In the genomic region with DNA sequence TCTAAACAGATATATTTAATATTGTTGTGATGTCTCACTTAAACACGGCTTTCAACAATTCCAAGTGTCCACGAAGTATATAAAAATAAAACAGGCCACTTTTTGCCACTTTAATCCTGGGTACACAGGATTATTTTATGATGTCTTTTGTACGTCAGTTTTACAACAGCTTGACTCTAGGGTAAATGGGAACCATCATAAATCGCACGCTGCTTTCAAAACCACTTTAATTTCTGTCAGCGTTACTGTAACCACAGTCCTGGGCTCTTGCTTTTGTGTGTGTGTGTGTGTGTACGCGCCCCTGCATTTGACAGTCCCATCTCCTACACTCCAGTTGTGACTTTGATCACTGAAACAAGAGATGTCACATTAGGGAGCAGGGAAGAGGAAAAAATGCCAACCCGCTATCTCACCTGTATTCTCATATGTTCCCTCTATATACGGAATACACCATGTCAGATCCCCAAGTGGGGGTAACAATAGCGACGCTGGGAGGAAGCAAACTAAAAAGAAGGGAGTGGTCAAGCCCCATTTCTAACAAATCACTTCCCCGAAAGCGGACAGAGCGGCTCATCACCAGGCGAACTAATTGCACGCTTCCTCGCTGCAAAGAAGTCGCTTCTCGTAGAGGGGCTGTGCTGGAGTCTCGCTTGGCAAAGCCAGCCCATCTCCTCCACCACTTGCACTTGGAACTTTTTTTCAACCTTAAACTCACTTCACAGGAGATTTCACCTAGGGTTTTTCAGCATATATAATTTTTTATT, we compare ENCODE assay signal across 8 cellular contexts. TPM values are rescaled to one million over a fixed set of nuclear protein-coding genes. Genes with fewer than 3 reads are reported as not detected.
DNase-seq lines count a peak whose midpoint lies in the region; ATAC-seq and TF ChIP-seq lines count a peak whose summit lies in the region.

No MANE protein-coding gene starts in this region.

- TF ChIP-seq CTCF in left ventricle myocardium inferior (IDR thresholded peaks at IDR 0.05; ENCODE audit: borderline replicate concordance) (no peak), progenitor cell of endocrine pancreas (IDR thresholded peaks at IDR 0.05; ENCODE audit: unreplicated experiment) (no peak)
- no peak for TF ChIP-seq CTCF in CD8-positive, alpha-beta T cell (IDR thresholded peaks at IDR 0.05)

- H3K4me3 ChIP-seq in NT2/D1 (ENCODE audit: insufficient read length, low read depth) (peak overlapping the region; percentile 70), left ventricle myocardium inferior (peak overlapping the region; percentile 73)
- H3K4me3 ChIP-seq in CD8-positive, alpha-beta T cell (ENCODE audit: low read depth, low read length): no peak overlapping the region

- peaks cover 7% of the 10 kb centered on the region for H3K4me1 Mint-ChIP-seq in progenitor cell of endocrine pancreas (ENCODE audit: low read depth)
- H3K4me1 Mint-ChIP-seq in CD8-positive, alpha-beta T cell (ENCODE audit: low read depth): peaks cover 2% of the 10 kb centered on the region

- peak overlapping the region; percentile 90 for H3K4me3 Mint-ChIP-seq in progenitor cell of endocrine pancreas (ENCODE audit: low read depth)
- H3K4me3 Mint-ChIP-seq in CD8-positive, alpha-beta T cell: no peak overlapping the region

- intact Hi-C loops in left ventricle myocardium inferior (cut with micrococcal nuclease): no loop called here
- intact Hi-C loops in CD8-positive, alpha-beta T cell (cut with DNase I, micrococcal nuclease): no loop called here

- DNase-seq in NT2/D1 (ENCODE audit: low read depth, low spot score) (no peak), left ventricle myocardium inferior (no peak), progenitor cell of endocrine pancreas (ENCODE audit: low spot score, unreplicated experiment) (no peak), NCI-H774 (lab: John Stamatoyannopoulos, UW) (no peak), HUDEP-2 (lab: John Stamatoyannopoulos, UW; ENCODE audit: unreplicated experiment in 76 of 76) (no peak), middle frontal gyrus (ENCODE audit: extremely low spot score, low spot score) (no peak)
- no peak for DNase-seq in CD8-positive, alpha-beta T cell

- H3K27me3 ChIP-seq in NT2/D1 (ENCODE audit: insufficient read depth, insufficient read length) (peaks cover 20% of the 10 kb centered on the region), left ventricle myocardium inferior (ENCODE audit: low read depth) (peaks cover 97% of the 10 kb centered on the region)
- H3K27me3 ChIP-seq in CD8-positive, alpha-beta T cell (ENCODE audit: insufficient read depth, low read length): no peaks in the 10 kb centered on the region

- H3K9me3 Mint-ChIP-seq in progenitor cell of endocrine pancreas (ENCODE audit: low read depth): no peaks in the 10 kb centered on the region
- no peaks in the 10 kb centered on the region for H3K9me3 Mint-ChIP-seq in CD8-positive, alpha-beta T cell

- peaks cover 25% of the 10 kb centered on the region; the same call in 1 of the 2 replicates for H3K4me1 ChIP-seq in ES-I3 (ENCODE audit: insufficient read depth, low read length)
- H3K4me1 ChIP-seq in NT2/D1 (ENCODE audit: insufficient read depth, insufficient read length): peaks cover 7% of the 10 kb centered on the region
- peaks cover 30% of the 10 kb centered on the region for H3K4me1 ChIP-seq in left ventricle myocardium inferior
- H3K4me1 ChIP-seq in CD8-positive, alpha-beta T cell (ENCODE audit: insufficient read depth, low read length): no peaks in the 10 kb centered on the region

- H3K36me3 Mint-ChIP-seq in progenitor cell of endocrine pancreas (ENCODE audit: insufficient read depth): no peaks in the 10 kb centered on the region
- no peaks in the 10 kb centered on the region for H3K36me3 Mint-ChIP-seq in CD8-positive, alpha-beta T cell

- no peak for ATAC-seq in CD8-positive, alpha-beta T cell

- H3K27ac ChIP-seq in left ventricle myocardium inferior (replicated peaks): peak overlapping the region; percentile 71
- H3K27ac ChIP-seq in CD8-positive, alpha-beta T cell (ENCODE audit: low read depth, low read length): no peak overlapping the region

- peak overlapping the region; percentile 59 for H3K9ac ChIP-seq in ES-I3 (ENCODE audit: low read depth, low read length)
- peak overlapping the region; percentile 84 for H3K9ac ChIP-seq in NT2/D1 (ENCODE audit: insufficient read length, low read depth)

- no peak overlapping the region for H3K27ac Mint-ChIP-seq in progenitor cell of endocrine pancreas
- no peak overlapping the region for H3K27ac Mint-ChIP-seq in CD8-positive, alpha-beta T cell

- H3K27me3 Mint-ChIP-seq in progenitor cell of endocrine pancreas: peaks cover 75% of the 10 kb centered on the region
- peaks cover 41% of the 10 kb centered on the region for H3K27me3 Mint-ChIP-seq in CD8-positive, alpha-beta T cell (ENCODE audit: low read depth)

- POLR2A ChIA-PET in CD8-positive, alpha-beta T cell (lab: Charles Lee): no interaction called here

- CTCF ChIA-PET in CD8-positive, alpha-beta T cell (lab: Charles Lee): no interaction called here

- H3K36me3 ChIP-seq in ES-I3 (ENCODE audit: insufficient read depth, low read length) (no peaks in the 10 kb centered on the region), NT2/D1 (ENCODE audit: insufficient read depth, insufficient read length, low read length) (no peaks in the 10 kb centered on the region), left ventricle myocardium inferior (no peaks in the 10 kb centered on the region)
- no peaks in the 10 kb centered on the region for H3K36me3 ChIP-seq in CD8-positive, alpha-beta T cell (ENCODE audit: insufficient read depth, low read length)

- no peaks in the 10 kb centered on the region for H3K9me3 ChIP-seq in ES-I3 (ENCODE audit: control insufficient read depth, insufficient read depth, low read length)
- H3K9me3 ChIP-seq in NT2/D1 (ENCODE audit: insufficient read depth, low read length): no peaks in the 10 kb centered on the region
- no peaks in the 10 kb centered on the region for H3K9me3 ChIP-seq in left ventricle myocardium inferior (replicated peaks)
- H3K9me3 ChIP-seq in CD8-positive, alpha-beta T cell (ENCODE audit: low read length): no peaks in the 10 kb centered on the region

RNA-seq across cellular contexts. Expression of gene BNC2, which starts 1.1 kb away (rescaled TPM):
- total RNA-seq in left ventricle myocardium inferior (3.5 TPM), progenitor cell of endocrine pancreas (1.0 and 1.6 TPM in 2 replicates)
- under 1 TPM in 1 of 2 experiments, not detected in 1; 0.14 TPM for total RNA-seq in CD8-positive, alpha-beta T cell
